Comparison of ENCODE assay signal across 8 cellular contexts in genomic region chr6:108565893-108566292, GRCh38. TPM values are rescaled to one million over a fixed set of nuclear protein-coding genes. Genes with fewer than 3 reads are reported as not detected.
A peak's percentile ranks its signal among the peaks of the same experiment; 100 is the strongest.
DNase-seq lines count a peak whose midpoint lies in the region; ATAC-seq lines count a peak whose summit lies in the region.

No MANE protein-coding gene starts in this region.

- ATAC-seq in HG03342 (IDR thresholded peaks at IDR 0.05; ENCODE audit: unreplicated experiment) = peak; percentile 33
- no peak for ATAC-seq in activated T-helper 17 cell treated with anti-CD3 and anti-CD28 coated beads, Interleukin-2, amount 50 U/mL, for 72 hours (replicated peaks)
- no peak for ATAC-seq in GM21723 (IDR thresholded peaks at IDR 0.05; ENCODE audit: unreplicated experiment)

- peaks cover 84% of the 10 kb centered on the region for H3K36me3 Mint-ChIP-seq in activated T-helper 17 cell treated with anti-CD3 and anti-CD28 coated beads, Interleukin-2, amount 50 U/mL, for 72 hours (ENCODE audit: low read depth)

- H3K9me3 Mint-ChIP-seq in activated T-helper 17 cell treated with anti-CD3 and anti-CD28 coated beads, Interleukin-2, amount 50 U/mL, for 72 hours = no peaks in the 10 kb centered on the region

- peak overlapping the region; percentile 33 for H3K27ac ChIP-seq in substantia nigra (ENCODE audit: low read depth, low read length, poor library complexity, severe bottlenecking)

- H3K4me3 Mint-ChIP-seq in activated T-helper 17 cell treated with anti-CD3 and anti-CD28 coated beads, Interleukin-2, amount 50 U/mL, for 72 hours = peak overlapping the region; percentile 67

- peak; percentile 90 for DNase-seq in EH (ENCODE audit: low read depth)
- DNase-seq in inferior parietal cortex (ENCODE audit: extremely low spot score) = peak; percentile 58
- DNase-seq in substantia nigra (lab: John Stamatoyannopoulos, UW) = peak in 2 of 49 donors; percentile 10 to 13
- no peak for DNase-seq in DMS153 treated with DMSO at 0.1 percent for 48 hours (lab: John Stamatoyannopoulos, UW; ENCODE audit: unreplicated experiment)
- no peak for DNase-seq in activated CD8-positive, alpha-beta memory T cell treated with anti-CD3 and anti-CD28 coated beads for 24 hours

- H3K27me3 Mint-ChIP-seq in activated T-helper 17 cell treated with anti-CD3 and anti-CD28 coated beads, Interleukin-2, amount 50 U/mL, for 72 hours = no peaks in the 10 kb centered on the region

- peak overlapping the region; percentile 79 for H3K27ac Mint-ChIP-seq in activated T-helper 17 cell treated with anti-CD3 and anti-CD28 coated beads, Interleukin-2, amount 50 U/mL, for 72 hours

- H3K4me1 Mint-ChIP-seq in activated T-helper 17 cell treated with anti-CD3 and anti-CD28 coated beads, Interleukin-2, amount 50 U/mL, for 72 hours = peaks cover 55% of the 10 kb centered on the region

RNA-seq across cellular contexts. Expression of gene FOXO3, which starts 5.2 kb away (rescaled TPM):
- 10 to 100 TPM; 10.4 to 21.3 TPM for total RNA-seq in activated T-helper 17 cell treated with anti-CD3 and anti-CD28 coated beads, Interleukin-2, amount 50 U/mL, for 72 hours

Comparison
In these comparisons a context has a peak if more than half of its experiments do, and no peak if none do; other contexts are left out.
1. DNase-seq: peak in EH (single experiment) and inferior parietal cortex (single experiment); none in DMS153 treated with DMSO at 0.1 percent for 48 hours (single experiment) and activated CD8-positive, alpha-beta memory T cell treated with anti-CD3 and anti-CD28 coated beads for 24 hours (single experiment).